In genomic region chr20:50101281-50101680, GRCh38 we compare ENCODE assay signal across 20 cellular contexts. TPM values are rescaled to one million over a fixed set of nuclear protein-coding genes. Genes with fewer than 3 reads are reported as not detected.
A peak's percentile ranks its signal among the peaks of the same experiment; 100 is the strongest.
DNase-seq lines count a peak whose midpoint lies in the region; ATAC-seq, FAIRE-seq and TF ChIP-seq lines count a peak whose summit lies in the region.
"Had no signal": no experiment of that assay in that cellular context is flagged by ENCODE, and none has a peak within 500 bp of the region (broad histone marks: within the 10 kb centered on the region; RNA-seq: fewer than 3 reads in every experiment).

No MANE protein-coding gene starts in this region.

- H3K27me3 Mint-ChIP-seq in type B pancreatic cell (no peaks in the 10 kb centered on the region), mesothelial cell of epicardium (ENCODE audit: low read depth) (no peaks in the 10 kb centered on the region)

- H3K4me2 ChIP-seq in HepG2 (ENCODE audit: low read depth, low read length) = no peak overlapping the region

- H3K27ac ChIP-seq in Panc1 (ENCODE audit: low read length) = peak overlapping the region; percentile 79
- no peak overlapping the region for H3K27ac ChIP-seq in HepG2 (ENCODE audit: extremely low read length, insufficient read depth, low read length)
- H3K27ac ChIP-seq: foreskin keratinocyte, neutrophil, testis had no signal

- H3K4me1 Mint-ChIP-seq in type B pancreatic cell (ENCODE audit: unreplicated experiment) (peaks cover 34% of the 10 kb centered on the region), mesothelial cell of epicardium (peaks cover 19% of the 10 kb centered on the region)

- H3K4me1 ChIP-seq in Panc1 (ENCODE audit: control insufficient read depth, insufficient read depth, low read length) (peaks cover 60% of the 10 kb centered on the region), HepG2 (ENCODE audit: insufficient read depth, low read length) (peaks cover 34% of the 10 kb centered on the region)
- H3K4me1 ChIP-seq: testis had no signal

- TF ChIP-seq CTCF in Panc1 (IDR thresholded peaks at IDR 0.05) (no peak), HepG2 (CRISPR knock-in tag; IDR thresholded peaks at IDR 0.05) (no peak), type B pancreatic cell (conservative IDR thresholded peaks at IDR 0.05) (no peak), mesothelial cell of epicardium (IDR thresholded peaks at IDR 0.05; ENCODE audit: unreplicated experiment) (no peak), GM20000 (IDR thresholded peaks at IDR 0.05; ENCODE audit: extremely low read depth, missing control alignments) (no peak)

- POLR2A ChIA-PET in Panc1 (lab: Charles Lee) = no interaction called here
- POLR2A ChIA-PET in HepG2 (lab: Yijun Ruan, JAX) = interaction anchor here (1.2 to 2.7 kb wide), 2 partner anchors 12 to 14 kb away, joined by 3 to 8 read pairs; no protein-coding TSS in a partner anchor

- WGBS in HepG2 (ENCODE audit: low lambda C conversion rate) = 69% methylated on average over 2 of the region's 2 CpGs

- H3K9me3 Mint-ChIP-seq in type B pancreatic cell (no peaks in the 10 kb centered on the region), mesothelial cell of epicardium (no peaks in the 10 kb centered on the region)
- H3K9me3 Mint-ChIP-seq: activated T-cell treated with anti-CD3 and anti-CD28 coated beads, Interleukin-2, amount 50 U/mL, for 4 hours had no signal

- no peak overlapping the region for H3K4me3 Mint-ChIP-seq in type B pancreatic cell
- no peak overlapping the region for H3K4me3 Mint-ChIP-seq in mesothelial cell of epicardium
- H3K4me3 Mint-ChIP-seq: activated T-cell treated with anti-CD3 and anti-CD28 coated beads, Interleukin-2, amount 50 U/mL, for 4 hours; CD14-positive monocyte had no signal

- no peak overlapping the region for H2AFZ ChIP-seq in HepG2 (ENCODE audit: low read length)

- peaks cover 31% of the 10 kb centered on the region for H3K36me3 Mint-ChIP-seq in type B pancreatic cell
- peaks cover 2% of the 10 kb centered on the region for H3K36me3 Mint-ChIP-seq in mesothelial cell of epicardium

- H3K27me3 ChIP-seq in Panc1 (ENCODE audit: control insufficient read depth, insufficient read depth, low read length) (no peaks in the 10 kb centered on the region), HepG2 (ENCODE audit: control insufficient read depth in 1 of 2, insufficient read depth in 2 of 2, low read length in 2 of 2) (no peaks in the 10 kb centered on the region)
- H3K27me3 ChIP-seq: ascending aorta, foreskin keratinocyte, neutrophil, testis had no signal

- in situ Hi-C loops in Panc1 (cut with HindIII; ENCODE audit: low pct_unique_long_range_greater_than_20kb, low sequenced_read_pairs) = no loop called here
- in situ Hi-C loops in HepG2 (cut with HindIII; ENCODE audit: extremely low pct_ligation_motif_present, low pct_unique_long_range_greater_than_20kb) = no loop called here

- intact Hi-C loops in left ventricle myocardium superior (cut with micrococcal nuclease) = no loop called here
- intact Hi-C loops in Right ventricle myocardium superior (cut with DNase I) = no loop called here
- intact Hi-C loops in Panc1 (cut with micrococcal nuclease; ENCODE audit: unreplicated experiment) = no loop called here
- intact Hi-C loops in HepG2 (cut with micrococcal nuclease; ENCODE audit: unreplicated experiment) = no loop called here

- no TSS peak for BruUV-seq in Panc1 (replicated peaks; lab: Mats Ljungman, UMichigan)
- BruUV-seq in HepG2 (replicated peaks; lab: Mats Ljungman, UMichigan) = no TSS peak

- TF ChIP-seq EP300 in HepG2 (IDR thresholded peaks at IDR 0.05; ENCODE audit: low read depth in 2 of 2, low read length in 2 of 2) (no peak), HepG2 (CRISPR knock-in tag; IDR thresholded peaks at IDR 0.05; ENCODE audit: borderline replicate concordance) (no peak)

- peaks cover 90% of the 10 kb centered on the region for H3K79me2 ChIP-seq in HepG2 (ENCODE audit: insufficient read depth, low read length)

- ATAC-seq in left ventricle myocardium superior (peak; percentile 16), Right ventricle myocardium superior (ENCODE audit: poor library complexity) (no peak), Panc1 (no peak), HepG2 (peak; percentile 38; the same call in 2 of the 3 replicates)
- ATAC-seq: activated T-cell treated with anti-CD3 and anti-CD28 coated beads, Interleukin-2, amount 50 U/mL, for 4 hours; foreskin keratinocyte had no signal

- H3K36me3 ChIP-seq in Panc1 (ENCODE audit: control insufficient read depth, insufficient read depth, low read length) = peaks cover 10% of the 10 kb centered on the region; the same call in 1 of the 2 replicates
- H3K36me3 ChIP-seq in HepG2 (replicated peaks in 1 of 2; ENCODE audit: control insufficient read depth in 1 of 2, insufficient read depth in 2 of 2, low read length in 2 of 2) = peaks cover 19 to 38% of the 10 kb centered on the region in 2 experiments

- CTCF ChIA-PET in Panc1 (lab: Charles Lee) = interaction anchor here (0.6 to 0.7 kb wide), 2 partner anchors 18 to 65 kb away, joined by 6 to 9 read pairs; no protein-coding TSS in a partner anchor
- CTCF ChIA-PET in HepG2 (lab: Yijun Ruan, JAX; ENCODE audit: low intra/inter-chr PET ratio, low total read pairs) = interaction anchor here (0.5 kb wide), 1 partner anchor 10 kb away, joined by 3 read pairs; no protein-coding TSS in a partner anchor

- DNase-seq in left ventricle myocardium superior = no peak
- DNase-seq in Right ventricle myocardium superior = no peak
- DNase-seq in Panc1 (ENCODE audit: low read depth, low spot score) = no peak
- DNase-seq in HepG2 (ENCODE audit: low spot score) = no peak
- no peak for DNase-seq in type B pancreatic cell (ENCODE audit: extremely low spot score, unreplicated experiment)
- DNase-seq in cerebellar nuclear complex (lab: John Stamatoyannopoulos, UW) = no peak
- no peak for DNase-seq in mesothelial cell of epicardium (ENCODE audit: low spot score in 2 of 2, unreplicated experiment in 2 of 2)
- DNase-seq in GM20000 (ENCODE audit: low spot score) = no peak
- DNase-seq: activated CD4-positive, CD25-positive, alpha-beta regulatory T cell treated with anti-CD3 and anti-CD28 coated beads, Interleukin-2, amount 50 U/mL, for 72 hours; activated naive CD4-positive, alpha-beta T cell treated with anti-CD3 and anti-CD28 coated beads, Interleukin-2, amount 50 U/mL, for 16 hours; activated T-cell treated with anti-CD3 and anti-CD28 coated beads, Interleukin-2, amount 50 U/mL, for 4 hours; foreskin keratinocyte; H7; NCI-H524; RPMI8226; testis had no signal

- H3K4me3 ChIP-seq in Panc1 (ENCODE audit: low read depth in 2 of 2, low read length in 2 of 2) (no peak overlapping the region), HepG2 (replicated peaks in 1 of 3; ENCODE audit: insufficient read depth in 1 of 3, low read depth in 2 of 3, low read length in 3 of 3) (no peak overlapping the region)
- H3K4me3 ChIP-seq: ascending aorta, testis had no signal

- no peak for FAIRE-seq in HepG2 (lab: Jason Lieb, UNC)
- FAIRE-seq: GM12892 had no signal

- H3K9ac ChIP-seq in HepG2 (ENCODE audit: insufficient read depth, low read depth, low read length) = no peak overlapping the region

- H4K20me1 ChIP-seq in HepG2 (ENCODE audit: insufficient read depth, low read length) = peaks cover 53% of the 10 kb centered on the region

- TF ChIP-seq RAD21 in HepG2 (CRISPR knock-in tag; IDR thresholded peaks at IDR 0.05) = no peak

- no peak for TF ChIP-seq POLR2A in HepG2 (IDR thresholded peaks at IDR 0.05; ENCODE audit: insufficient read depth in 1 of 2, low read depth in 2 of 2, low read length in 2 of 2)

- H3K9me3 ChIP-seq in Panc1 (ENCODE audit: control insufficient read depth, insufficient read depth, low read depth, low read length) (no peaks in the 10 kb centered on the region), HepG2 (ENCODE audit: low read length) (no peaks in the 10 kb centered on the region)
- H3K9me3 ChIP-seq: ascending aorta, neutrophil, testis had no signal

- peak overlapping the region; percentile 68 for H3K27ac Mint-ChIP-seq in type B pancreatic cell
- no peak overlapping the region for H3K27ac Mint-ChIP-seq in mesothelial cell of epicardium

RNA-seq across cellular contexts. Expression of gene UBE2V1, which starts 11.7 kb away (rescaled TPM):
- total RNA-seq in left ventricle myocardium superior (92.6 TPM), Right ventricle myocardium superior (77.8 TPM), Panc1 (2021; ENCODE audit: unreplicated experiment) (115 TPM), HepG2 (2016; rRNA removed; fragmentation: Illumina TruSeq; extraction: Trizol) (81.3 and 85.1 TPM in 2 replicates), type B pancreatic cell (ENCODE audit: low replicate concordance) (90.5 and 117 TPM in 2 replicates), mesothelial cell of epicardium (134 to 139 TPM (median 138 TPM) in 3 replicates)
- 54.8 TPM for polyA plus RNA-seq in Panc1 (2012; ENCODE audit: insufficient read length)
- total RNA-seq in HepG2 (2016; cell fraction: cytosol; rRNA removed; fragmentation: Illumina TruSeq; extraction: Trizol; ENCODE audit: low read depth) = 39.8 and 41.0 TPM in 2 replicates
- total RNA-seq in HepG2 (2016; cell fraction: insoluble cytoplasmic fraction; rRNA removed; fragmentation: Illumina TruSeq; extraction: Trizol) = 75.7 and 82.4 TPM in 2 replicates
- total RNA-seq in HepG2 (2016; cell fraction: membrane; rRNA removed; fragmentation: Illumina TruSeq; extraction: Trizol) = 77.9 and 85.1 TPM in 2 replicates
- total RNA-seq in HepG2 (2016; cell fraction: nucleus; rRNA removed; fragmentation: Illumina TruSeq; extraction: Trizol) = 90.9 and 96.1 TPM in 2 replicates
- polyA plus RNA-seq in HepG2 (2011; rRNA removed) = 102 and 132 TPM in 2 replicates
- polyA plus RNA-seq in HepG2 (2011; cell fraction: cytosol; rRNA removed) = 86.6 and 115 TPM in 2 replicates
- polyA plus RNA-seq in HepG2 (2011; cell fraction: nucleus; rRNA removed) = 112 and 127 TPM in 2 replicates
- polyA plus RNA-seq in HepG2 (2012) = 131 and 175 TPM in 2 replicates
- 88.5 and 88.7 TPM in 2 replicates for polyA plus RNA-seq in HepG2 (2016; cell fraction: cytosol; fragmentation: Illumina TruSeq; extraction: Trizol; ENCODE audit: low read depth)
- 203 and 260 TPM in 2 replicates for polyA plus RNA-seq in HepG2 (2016; cell fraction: insoluble cytoplasmic fraction; fragmentation: Illumina TruSeq; extraction: Trizol; ENCODE audit: low read depth)
- polyA plus RNA-seq in HepG2 (2016; cell fraction: membrane; fragmentation: Illumina TruSeq; extraction: Trizol; ENCODE audit: low read depth) = 179 and 185 TPM in 2 replicates
- polyA plus RNA-seq in HepG2 (2016; cell fraction: nucleus; fragmentation: Illumina TruSeq; extraction: Trizol; ENCODE audit: insufficient read depth, low read depth) = 152 and 171 TPM in 2 replicates
- polyA minus RNA-seq in HepG2 (2011; rRNA and poly(A)+ RNA removed; ENCODE audit: low replicate concordance) = 54.3 and 62.1 TPM in 2 replicates
- 50.5 and 51.3 TPM in 2 replicates for polyA minus RNA-seq in HepG2 (2011; cell fraction: cytosol; rRNA and poly(A)+ RNA removed)
- polyA minus RNA-seq in HepG2 (2011; cell fraction: nucleus; rRNA and poly(A)+ RNA removed) = 273 and 299 TPM in 2 replicates

RNA-seq across cellular contexts. Expression of gene PEDS1, which starts 52.2 kb away (rescaled TPM):
- total RNA-seq in left ventricle myocardium superior (31.1 TPM), Right ventricle myocardium superior (25.9 TPM), Panc1 (2021; ENCODE audit: unreplicated experiment) (88.9 TPM), HepG2 (2016; rRNA removed; fragmentation: Illumina TruSeq; extraction: Trizol) (21.4 and 30.5 TPM in 2 replicates), type B pancreatic cell (ENCODE audit: low replicate concordance) (29.9 and 42.9 TPM in 2 replicates), mesothelial cell of epicardium (30.3 to 32.3 TPM (median 30.3 TPM) in 3 replicates)
- polyA plus RNA-seq in Panc1 (2012; ENCODE audit: insufficient read length) = 209 TPM
- 17.9 and 19.8 TPM in 2 replicates for total RNA-seq in HepG2 (2016; cell fraction: cytosol; rRNA removed; fragmentation: Illumina TruSeq; extraction: Trizol; ENCODE audit: low read depth)
- total RNA-seq in HepG2 (2016; cell fraction: insoluble cytoplasmic fraction; rRNA removed; fragmentation: Illumina TruSeq; extraction: Trizol) = 16.4 and 29.4 TPM in 2 replicates
- 40.2 and 46.0 TPM in 2 replicates for total RNA-seq in HepG2 (2016; cell fraction: membrane; rRNA removed; fragmentation: Illumina TruSeq; extraction: Trizol)
- 19.8 and 24.1 TPM in 2 replicates for total RNA-seq in HepG2 (2016; cell fraction: nucleus; rRNA removed; fragmentation: Illumina TruSeq; extraction: Trizol)
- 93.9 and 105 TPM in 2 replicates for polyA plus RNA-seq in HepG2 (2011; rRNA removed)
- 58.6 and 81.5 TPM in 2 replicates for polyA plus RNA-seq in HepG2 (2011; cell fraction: cytosol; rRNA removed)
- 45.3 and 46.9 TPM in 2 replicates for polyA plus RNA-seq in HepG2 (2011; cell fraction: nucleus; rRNA removed)
- polyA plus RNA-seq in HepG2 (2012) = 29.0 and 44.1 TPM in 2 replicates
- 31.6 and 35.7 TPM in 2 replicates for polyA plus RNA-seq in HepG2 (2016; cell fraction: cytosol; fragmentation: Illumina TruSeq; extraction: Trizol; ENCODE audit: low read depth)
- 33.1 and 37.1 TPM in 2 replicates for polyA plus RNA-seq in HepG2 (2016; cell fraction: insoluble cytoplasmic fraction; fragmentation: Illumina TruSeq; extraction: Trizol; ENCODE audit: low read depth)
- 65.7 and 67.3 TPM in 2 replicates for polyA plus RNA-seq in HepG2 (2016; cell fraction: membrane; fragmentation: Illumina TruSeq; extraction: Trizol; ENCODE audit: low read depth)
- polyA plus RNA-seq in HepG2 (2016; cell fraction: nucleus; fragmentation: Illumina TruSeq; extraction: Trizol; ENCODE audit: insufficient read depth, low read depth) = 60.4 and 64.9 TPM in 2 replicates
- 171 and 190 TPM in 2 replicates for polyA minus RNA-seq in HepG2 (2011; rRNA and poly(A)+ RNA removed; ENCODE audit: low replicate concordance)
- polyA minus RNA-seq in HepG2 (2011; cell fraction: cytosol; rRNA and poly(A)+ RNA removed) = 44.9 and 49.0 TPM in 2 replicates
- polyA minus RNA-seq in HepG2 (2011; cell fraction: nucleus; rRNA and poly(A)+ RNA removed) = 12.5 and 14.5 TPM in 2 replicates

Comparison
In these comparisons a context has a peak if more than half of its experiments do, and no peak if none do; other contexts are left out.
1. ATAC-seq: peak in left ventricle myocardium superior (single experiment) and HepG2 (single experiment); none in Right ventricle myocardium superior (single experiment) and Panc1 (single experiment).